In genomic region chr17:39536468-39536867, GRCh38 we compare ENCODE assay signal across 25 cellular contexts.
"Had no signal": no experiment of that assay in that cellular context is flagged by ENCODE, and none has a peak within 500 bp of the region (broad histone marks: within the 10 kb centered on the region; RNA-seq: fewer than 3 reads in every experiment).

No MANE protein-coding gene starts in this region.

- H3K4me1 ChIP-seq: SJCRH30 had no signal

- H3K4me2 ChIP-seq: SK-N-SH had no signal

- H3K9me2 ChIP-seq: SK-N-SH had no signal

- H3K27ac ChIP-seq: Peyer's patch, RWPE1, SJCRH30 had no signal

- H3K27me3 ChIP-seq: Peyer's patch, SJCRH30 had no signal

- H3K9me3 ChIP-seq: Peyer's patch, SJCRH30, SK-N-SH had no signal

- DNase-seq: activated B cell treated with CpG ODN at 0.5 μM for 24 hours; activated CD4-positive, alpha-beta T cell treated with anti-CD3 and anti-CD28 coated beads for 1 hour; activated CD4-positive, alpha-beta T cell treated with anti-CD3 and anti-CD28 coated beads, Interleukin-2, amount 10 ng/mL, durations not matched to agents 24 days and 14 days; activated CD4-positive, alpha-beta T cell treated with anti-CD3 and anti-CD28 coated beads, Interleukin-2, amount 50 U/mL, for 48 hours; activated CD8-positive, alpha-beta memory T cell treated with anti-CD3 and anti-CD28 coated beads, Interleukin-2, amount 10 ng/mL, durations not matched to agents 7 days and 5 days; activated gamma-delta T cell; activated naive CD4-positive, alpha-beta T cell treated with anti-CD3 and anti-CD28 coated beads for 36 hours; activated T-cell treated with anti-CD3 and anti-CD28 coated beads, Interleukin-2, amount 50 U/mL, for 4 hours; anterior cingulate cortex; cerebellar nuclear complex; Kasumi-1; NCI-H1092; NCI-H1417; NCI-H1930; NCI-H2107; NCI-H510A treated with DMSO at 0.1 percent for 48 hours; NCI-H69; NK-92 treated with Interleukin-12 subunit alpha and Interleukin-12 subunit beta, amount 100 ng/mL, for 24 hours; Peyer's patch; Right ventricle myocardium superior; SJCRH30; SK-N-SH; T-helper 1 cell had no signal

- H3K36me3 ChIP-seq: Peyer's patch had no signal

- H3K9ac ChIP-seq: SK-N-SH had no signal

- ATAC-seq: activated CD8-positive, alpha-beta memory T cell treated with anti-CD3 and anti-CD28 coated beads, Interleukin-2, amount 10 ng/mL, durations not matched to agents 7 days and 5 days; activated T-cell treated with anti-CD3 and anti-CD28 coated beads, Interleukin-2, amount 50 U/mL, for 4 hours; activated T-helper 17 cell treated with anti-CD3 and anti-CD28 coated beads, Interleukin-2, amount 50 U/mL, for 72 hours had no signal

- H3K4me3 ChIP-seq: Peyer's patch, SJCRH30 had no signal
